Comparison of ENCODE assay signal across 16 cellular contexts in genomic region chr20:1215386-1216170, GRCh38. TPM values are rescaled to one million over a fixed set of nuclear protein-coding genes. Genes with fewer than 3 reads are reported as not detected.
DNase-seq lines count a peak whose midpoint lies in the region; ATAC-seq, FAIRE-seq and TF ChIP-seq lines count a peak whose summit lies in the region.
"Had no signal": no experiment of that assay in that cellular context is flagged by ENCODE, and none has a peak within 500 bp of the region (broad histone marks: within the 10 kb centered on the region; RNA-seq: fewer than 3 reads in every experiment).

No MANE protein-coding gene starts in this region.

- peak overlapping the region; percentile 78 for H3K4me2 ChIP-seq in K562 (ENCODE audit: insufficient read depth, low read length)
- no peak overlapping the region for H3K4me2 ChIP-seq in OCI-LY7 (ENCODE audit: low read length)

- H3K4me3 ChIP-seq in K562, result no peak overlapping the region
- no peak overlapping the region for H3K4me3 ChIP-seq in OCI-LY7 (ENCODE audit: low read depth, low read length, poor library complexity, severe bottlenecking)
- H3K4me3 ChIP-seq: lower lobe of right lung, tibial nerve had no signal

- WGBS in K562 (ENCODE audit: insufficient coverage, low coverage, missing lambda C conversion rate), result 8% methylated on average over 11 of the region's 11 CpGs

- H3K79me2 ChIP-seq in K562 (ENCODE audit: control insufficient read depth, insufficient read depth, low read length), result no peaks in the 10 kb centered on the region
- H3K79me2 ChIP-seq in OCI-LY7 (ENCODE audit: insufficient read depth, low read depth, low read length), result no peaks in the 10 kb centered on the region

- DNase-seq in activated CD4-positive, CD25-positive, alpha-beta regulatory T cell treated with anti-CD3 and anti-CD28 coated beads, Interleukin-2, amount 50 U/mL, for 72 hours, result no peak
- peak; percentile 11 to 35 for DNase-seq in activated CD4-positive, alpha-beta T cell treated with anti-CD3 and anti-CD28 coated beads, Interleukin-2, amount 50 U/mL, for 24 hours (ENCODE audit: low read depth in 1 of 2, low spot score in 1 of 2)
- DNase-seq in K562 (ENCODE audit: extremely low read depth in 1 of 4, low spot score in 3 of 4) (peak; percentile 48 to 84 (median 64)), activated gamma-delta T cell treated with Interleukin-2 at 50 U/mL for 16 hours (no peak), ACHN (no peak), OCI-LY7 (ENCODE audit: low spot score) (no peak)
- peak; percentile 80 for DNase-seq in stimulated activated CD8-positive, alpha-beta memory T cell treated with anti-CD3 and anti-CD28 coated beads, Interleukin-4, amount 100 ng/mL, for 48 hours
- DNase-seq: 8988T, DMS153, hippocampal formation, lower lobe of right lung, NCI-H1436 treated with DMSO at 0.1 percent for 48 hours had no signal

- TF ChIP-seq EP300 in K562 (IDR thresholded peaks at IDR 0.05; ENCODE audit: low read length), result peak; percentile 55; the same call in 1 of the 2 replicates

- H3K36me3 ChIP-seq in K562 (ENCODE audit: control insufficient read depth, insufficient read depth, low read length), result no peaks in the 10 kb centered on the region
- no peaks in the 10 kb centered on the region for H3K36me3 ChIP-seq in OCI-LY7 (ENCODE audit: insufficient read depth, low read length)
- H3K36me3 ChIP-seq: lower lobe of right lung, neutrophil, tibial nerve had no signal

- H3K9ac ChIP-seq in K562 (ENCODE audit: insufficient read depth in 1 of 2, low read depth in 2 of 2, low read length in 2 of 2), result peak overlapping the region in 1 of 2 experiments; percentile 68; a peak in 2 of 4 replicates

- POLR2A ChIA-PET in K562 (lab: Yijun Ruan, JAX), result interaction anchor here (0.5 to 0.7 kb wide), 2 partner anchors 268 to 1083 kb away, joined by 3 read pairs; no protein-coding TSS in a partner anchor
- POLR2A ChIA-PET in OCI-LY7 (lab: Charles Lee), result no interaction called here

- peak; percentile 85 to 86 for ATAC-seq in activated CD4-positive, CD25-positive, alpha-beta regulatory T cell treated with anti-CD3 and anti-CD28 coated beads, Interleukin-2, amount 50 U/mL, for 24 hours
- peak; percentile 87 for ATAC-seq in K562
- ATAC-seq: lower lobe of right lung had no signal

- no TSS peak for BruUV-seq in K562 (replicated peaks; lab: Mats Ljungman, UMichigan)
- no TSS peak for BruUV-seq in OCI-LY7 (replicated peaks; lab: Mats Ljungman, UMichigan)

- TF ChIP-seq RAD21 in K562 (CRISPR knock-in tag; conservative IDR thresholded peaks at IDR 0.05 in 1 of 2, IDR thresholded peaks at IDR 0.05 in 1 of 2), result no peak

- no peaks in the 10 kb centered on the region for H3K9me2 ChIP-seq in OCI-LY7 (ENCODE audit: insufficient read depth, low read length)

- in situ Hi-C loops in K562 (cut with MboI), result no loop called here
- in situ Hi-C loops in ACHN (cut with HindIII; ENCODE audit: low pct_ligation_motif_present, low pct_unique_long_range_greater_than_20kb, low sequenced_read_pairs), result no loop called here

- no peak for TF ChIP-seq POLR2A in K562 (conservative IDR thresholded peaks at IDR 0.05)

- H3K27ac ChIP-seq in K562 (ENCODE audit: extremely low read depth, low read depth, low read length) (peak overlapping the region; percentile 92), OCI-LY7 (ENCODE audit: low read depth, low read length, poor library complexity, severe bottlenecking) (no peak overlapping the region)
- H3K27ac ChIP-seq: lower lobe of right lung, neutrophil, tibial nerve had no signal

- H3K9me3 ChIP-seq in K562 (replicated peaks; ENCODE audit: control insufficient read depth, insufficient read depth, low read depth, low read length), result no peaks in the 10 kb centered on the region; the same call in 1 of the 2 replicates
- H3K9me3 ChIP-seq in OCI-LY7 (ENCODE audit: low read length), result no peaks in the 10 kb centered on the region
- H3K9me3 ChIP-seq: lower lobe of right lung, neutrophil, tibial nerve had no signal

- intact Hi-C loops in K562 (cut with micrococcal nuclease), result loop anchor here (10.0 kb wide), 3 partner anchors 89 to 241 kb away; partner anchors contain the start of gene FKBP1A
- intact Hi-C loops in OCI-LY7 (cut with micrococcal nuclease; ENCODE audit: unreplicated experiment), result loop anchor here (10.0 kb wide), 3 partner anchors 131 to 401 kb away; no protein-coding TSS in a partner anchor

- CTCF ChIA-PET in K562 (lab: Yijun Ruan, JAX; ENCODE audit: low intra/inter-chr PET ratio), result no interaction called here
- CTCF ChIA-PET in OCI-LY7 (lab: Charles Lee; ENCODE audit: unreplicated experiment), result no interaction called here

- no peaks in the 10 kb centered on the region for H3K27me3 ChIP-seq in K562 (ENCODE audit: control insufficient read depth in 2 of 2, insufficient read depth in 2 of 2, low read length in 2 of 2)

- H3K4me1 ChIP-seq in K562 (replicated peaks in 1 of 2; ENCODE audit: control insufficient read depth in 2 of 2, insufficient read depth in 2 of 2, low read length in 2 of 2), result peaks cover 13 to 32% of the 10 kb centered on the region in 2 experiments; a peak in 4 of 5 replicates
- no peaks in the 10 kb centered on the region for H3K4me1 ChIP-seq in OCI-LY7 (ENCODE audit: insufficient read depth, low read length, poor library complexity, severe bottlenecking)

- TF ChIP-seq CTCF in K562 (IDR thresholded peaks at IDR 0.05 in 2 of 3, conservative IDR thresholded peaks at IDR 0.05 in 1 of 3; ENCODE audit: insufficient read depth in 2 of 3, low read depth in 1 of 3, low read length in 3 of 3), result no peak
- TF ChIP-seq CTCF in OCI-LY7 (conservative IDR thresholded peaks at IDR 0.05; ENCODE audit: low read length), result no peak

- H4K20me1 ChIP-seq in K562 (replicated peaks; ENCODE audit: control insufficient read depth, insufficient read depth, low read length) (no peaks in the 10 kb centered on the region), OCI-LY7 (ENCODE audit: insufficient read depth, low read length) (no peaks in the 10 kb centered on the region)

- no peaks in the 10 kb centered on the region for H3K9me1 ChIP-seq in K562 (ENCODE audit: control insufficient read depth, insufficient read depth, low read length)

- peak; percentile 88 for FAIRE-seq in K562 (lab: Jason Lieb, UNC)

- H2AFZ ChIP-seq in K562 (ENCODE audit: low read depth, low read length) (peak overlapping the region; percentile 91), OCI-LY7 (ENCODE audit: low read length) (no peak overlapping the region)

RNA-seq across cellular contexts. Expression of gene RAD21L1, which starts 10.3 kb away (rescaled TPM):
- 1.6 and 7.8 TPM in 2 replicates for total RNA-seq in K562 (2011; cell fraction: chromatin; rRNA removed; ENCODE audit: low replicate concordance)
- 1.5 and 2.0 TPM in 2 replicates for total RNA-seq in K562 (2011; cell fraction: nucleolus; rRNA removed)
- 3.7 and 4.1 TPM in 2 replicates for total RNA-seq in K562 (2011; cell fraction: nucleoplasm; rRNA removed)
- total RNA-seq in K562 (2014; rRNA removed) (0.45 TPM in 2 replicates), K562 (2014; rRNA removed; fragmentation: Illumina TruSeq; extraction: Trizol) (0.44 and 1.1 TPM in 2 replicates), K562 (2015; rRNA removed; fragmentation: Illumina TruSeq; extraction: Trizol) (0.23 and 0.29 TPM in 2 replicates), K562 (2021) (1.3 and 1.7 TPM in 2 replicates), OCI-LY7 (2022) (not detected in 2 replicates)
- polyA plus RNA-seq in K562 (2011; rRNA removed) (1.4 and 1.7 TPM in 2 replicates), K562 (2014; fragmentation: Illumina TruSeq; extraction: Trizol) (0.65 and 0.69 TPM in 2 replicates), K562 (2014; fragmentation: Nextera tagmentation; extraction: Ambion mirVana) (under 1 TPM in 1 of 2 experiments, not detected in 1; 0.17 TPM), K562 (2014; rRNA removed) (0.24 and 0.42 TPM in 2 replicates)
- polyA plus RNA-seq in K562 (2011; cell fraction: cytosol; rRNA removed), result 0.03 and 0.24 TPM in 2 replicates
- polyA plus RNA-seq in K562 (2011; cell fraction: nucleus; rRNA removed), result 0.82 and 1.4 TPM in 2 replicates
- 0.42 and 0.53 TPM in 2 replicates for polyA plus RNA-seq in K562 (2012)
- polyA minus RNA-seq in K562 (2011; rRNA and poly(A)+ RNA removed), result 2.1 and 2.6 TPM in 2 replicates
- 0.86 and 1.2 TPM in 2 replicates for polyA minus RNA-seq in K562 (2011; cell fraction: cytosol; rRNA and poly(A)+ RNA removed)
- polyA minus RNA-seq in K562 (2011; cell fraction: nucleus; rRNA and poly(A)+ RNA removed), result 2.0 and 3.7 TPM in 2 replicates
- not detected in 2 replicates for total RNA-seq in OCI-LY7 (2014; rRNA removed; shearing (Covaris generic))
- total RNA-seq: lower lobe of right lung had no signal

RNA-seq across cellular contexts. Expression of gene C20orf202, which starts 12.3 kb away (rescaled TPM):
- total RNA-seq in K562 (2011; cell fraction: chromatin; rRNA removed; ENCODE audit: low replicate concordance), result 0.19 and 0.33 TPM in 2 replicates
- not detected in 2 replicates for total RNA-seq in K562 (2011; cell fraction: nucleolus; rRNA removed)
- not detected in 2 replicates for total RNA-seq in K562 (2011; cell fraction: nucleoplasm; rRNA removed)
- not detected in 2 replicates for total RNA-seq in K562 (2014; rRNA removed)
- 0.19 TPM in 1 of 2 replicates, not detected in the other for total RNA-seq in K562 (2014; rRNA removed; fragmentation: Illumina TruSeq; extraction: Trizol)
- total RNA-seq in K562 (2015; rRNA removed; fragmentation: Illumina TruSeq; extraction: Trizol), result 0.15 TPM in 1 of 2 replicates, not detected in the other
- 0.11 TPM in 1 of 2 replicates, not detected in the other for total RNA-seq in K562 (2021)
- polyA plus RNA-seq in K562 (2011; rRNA removed), result 0.24 and 0.49 TPM in 2 replicates
- polyA plus RNA-seq in K562 (2011; cell fraction: cytosol; rRNA removed), result 0.25 TPM in 1 of 2 replicates, not detected in the other
- polyA plus RNA-seq in K562 (2011; cell fraction: nucleus; rRNA removed), result 0.27 and 0.74 TPM in 2 replicates
- 0.08 and 0.32 TPM in 2 replicates for polyA plus RNA-seq in K562 (2012)
- polyA plus RNA-seq in K562 (2014; fragmentation: Illumina TruSeq; extraction: Trizol), result 0.18 TPM in 1 of 2 replicates, not detected in the other
- polyA plus RNA-seq in K562 (2014; fragmentation: Nextera tagmentation; extraction: Ambion mirVana), result under 1 TPM; 0.03 to 0.06 TPM
- polyA plus RNA-seq in K562 (2014; rRNA removed), result 0.07 and 0.15 TPM in 2 replicates
- polyA minus RNA-seq in K562 (2011; rRNA and poly(A)+ RNA removed), result 0.45 TPM in 1 of 2 replicates, not detected in the other
- not detected in 2 replicates for polyA minus RNA-seq in K562 (2011; cell fraction: cytosol; rRNA and poly(A)+ RNA removed)
- 0.13 TPM in 1 of 2 replicates, not detected in the other for polyA minus RNA-seq in K562 (2011; cell fraction: nucleus; rRNA and poly(A)+ RNA removed)
- not detected in 2 replicates for total RNA-seq in OCI-LY7 (2014; rRNA removed; shearing (Covaris generic))
- not detected in 2 replicates for total RNA-seq in OCI-LY7 (2022)
- total RNA-seq: SK-MEL-5 had no signal

RNA-seq across cellular contexts. Expression of gene TMEM74B, which starts 30.8 kb away (rescaled TPM):
- total RNA-seq in K562 (2011; cell fraction: chromatin; rRNA removed; ENCODE audit: low replicate concordance), result 44.7 and 63.1 TPM in 2 replicates
- 47.8 and 49.7 TPM in 2 replicates for total RNA-seq in K562 (2011; cell fraction: nucleolus; rRNA removed)
- 53.6 and 55.5 TPM in 2 replicates for total RNA-seq in K562 (2011; cell fraction: nucleoplasm; rRNA removed)
- total RNA-seq in K562 (2014; rRNA removed), result 14.9 and 18.4 TPM in 2 replicates
- 3.9 and 5.0 TPM in 2 replicates for total RNA-seq in K562 (2014; rRNA removed; fragmentation: Illumina TruSeq; extraction: Trizol)
- total RNA-seq in K562 (2015; rRNA removed; fragmentation: Illumina TruSeq; extraction: Trizol), result 6.7 and 7.5 TPM in 2 replicates
- total RNA-seq in K562 (2021), result 18.3 and 18.5 TPM in 2 replicates
- polyA plus RNA-seq in K562 (2011; rRNA removed), result 11.2 and 25.4 TPM in 2 replicates
- polyA plus RNA-seq in K562 (2011; cell fraction: cytosol; rRNA removed), result 18.2 and 21.2 TPM in 2 replicates
- 170 and 177 TPM in 2 replicates for polyA plus RNA-seq in K562 (2011; cell fraction: nucleus; rRNA removed)
- polyA plus RNA-seq in K562 (2012), result 19.4 and 33.2 TPM in 2 replicates
- 7.5 and 8.3 TPM in 2 replicates for polyA plus RNA-seq in K562 (2014; fragmentation: Illumina TruSeq; extraction: Trizol)
- polyA plus RNA-seq in K562 (2014; fragmentation: Nextera tagmentation; extraction: Ambion mirVana), result 1 to 10 TPM in 1 of 2 experiments, under 1 TPM in 1; 0.24 to 1.2 TPM
- 19.0 and 22.2 TPM in 2 replicates for polyA plus RNA-seq in K562 (2014; rRNA removed)
- 4.1 and 4.2 TPM in 2 replicates for polyA minus RNA-seq in K562 (2011; rRNA and poly(A)+ RNA removed)
- 5.7 and 7.6 TPM in 2 replicates for polyA minus RNA-seq in K562 (2011; cell fraction: cytosol; rRNA and poly(A)+ RNA removed)
- polyA minus RNA-seq in K562 (2011; cell fraction: nucleus; rRNA and poly(A)+ RNA removed), result 14.1 and 22.0 TPM in 2 replicates
- not detected in 2 replicates for total RNA-seq in OCI-LY7 (2014; rRNA removed; shearing (Covaris generic))
- not detected in 2 replicates for total RNA-seq in OCI-LY7 (2022)

RNA-seq across cellular contexts. Expression of gene SNPH, which starts 50.5 kb away (rescaled TPM):
- total RNA-seq in K562 (2011; cell fraction: chromatin; rRNA removed; ENCODE audit: low replicate concordance), result 3.4 and 5.0 TPM in 2 replicates
- total RNA-seq in K562 (2011; cell fraction: nucleolus; rRNA removed), result 2.8 TPM in 2 replicates
- total RNA-seq in K562 (2011; cell fraction: nucleoplasm; rRNA removed), result 2.8 and 3.2 TPM in 2 replicates
- total RNA-seq in K562 (2014; rRNA removed), result 4.2 and 5.7 TPM in 2 replicates
- 0.80 and 0.98 TPM in 2 replicates for total RNA-seq in K562 (2014; rRNA removed; fragmentation: Illumina TruSeq; extraction: Trizol)
- total RNA-seq in K562 (2015; rRNA removed; fragmentation: Illumina TruSeq; extraction: Trizol), result 1.3 and 1.4 TPM in 2 replicates
- total RNA-seq in K562 (2021), result 3.9 TPM in 2 replicates
- 1.1 and 1.4 TPM in 2 replicates for polyA plus RNA-seq in K562 (2011; rRNA removed)
- polyA plus RNA-seq in K562 (2011; cell fraction: cytosol; rRNA removed), result 1.2 and 3.1 TPM in 2 replicates
- 3.4 and 6.9 TPM in 2 replicates for polyA plus RNA-seq in K562 (2011; cell fraction: nucleus; rRNA removed)
- polyA plus RNA-seq in K562 (2012), result 1.4 and 2.6 TPM in 2 replicates
- 1.5 and 2.1 TPM in 2 replicates for polyA plus RNA-seq in K562 (2014; fragmentation: Illumina TruSeq; extraction: Trizol)
- polyA plus RNA-seq in K562 (2014; fragmentation: Nextera tagmentation; extraction: Ambion mirVana), result under 1 TPM; 0.03 to 0.08 TPM
- 2.1 and 2.8 TPM in 2 replicates for polyA plus RNA-seq in K562 (2014; rRNA removed)
- polyA minus RNA-seq in K562 (2011; rRNA and poly(A)+ RNA removed), result 0.69 and 0.91 TPM in 2 replicates
- polyA minus RNA-seq in K562 (2011; cell fraction: cytosol; rRNA and poly(A)+ RNA removed), result 2.2 and 2.4 TPM in 2 replicates
- polyA minus RNA-seq in K562 (2011; cell fraction: nucleus; rRNA and poly(A)+ RNA removed), result 1.3 and 1.6 TPM in 2 replicates
- 0.10 TPM in 1 of 2 replicates, not detected in the other for total RNA-seq in OCI-LY7 (2014; rRNA removed; shearing (Covaris generic))
- not detected in 2 replicates for total RNA-seq in OCI-LY7 (2022)

Comparison
In these comparisons a context has a peak if more than half of its experiments do, and no peak if none do; other contexts are left out.
1. DNase-seq: peak in activated CD4-positive, alpha-beta T cell treated with anti-CD3 and anti-CD28 coated beads, Interleukin-2, amount 50 U/mL, for 24 hours (2 of 2), K562 (4 of 4) and stimulated activated CD8-positive, alpha-beta memory T cell treated with anti-CD3 and anti-CD28 coated beads, Interleukin-4, amount 100 ng/mL, for 48 hours (single experiment); none in activated CD4-positive, CD25-positive, alpha-beta regulatory T cell treated with anti-CD3 and anti-CD28 coated beads, Interleukin-2, amount 50 U/mL, for 72 hours (single experiment), activated gamma-delta T cell treated with Interleukin-2 at 50 U/mL for 16 hours (single experiment), ACHN (single experiment) and OCI-LY7 (single experiment).
2. RNA of gene TMEM74B, which starts 30.8 kb away (total RNA-seq): 3.9 to 63.1 TPM in K562; not detected in OCI-LY7; every median in the first group is over 4 times any median in the second.